ENCODE assay signal across 1 cellular context in genomic region chr20:49636447-49636846, GRCh38.
TF ChIP-seq lines count a peak whose summit lies in the region.

No MANE protein-coding gene starts in this region.

TF ChIP-seq in H1, 55 proteins besides CTCF, POLR2A, EP300 and RAD21 (continued from another document):
- TF ChIP-seq, protein P1, sequence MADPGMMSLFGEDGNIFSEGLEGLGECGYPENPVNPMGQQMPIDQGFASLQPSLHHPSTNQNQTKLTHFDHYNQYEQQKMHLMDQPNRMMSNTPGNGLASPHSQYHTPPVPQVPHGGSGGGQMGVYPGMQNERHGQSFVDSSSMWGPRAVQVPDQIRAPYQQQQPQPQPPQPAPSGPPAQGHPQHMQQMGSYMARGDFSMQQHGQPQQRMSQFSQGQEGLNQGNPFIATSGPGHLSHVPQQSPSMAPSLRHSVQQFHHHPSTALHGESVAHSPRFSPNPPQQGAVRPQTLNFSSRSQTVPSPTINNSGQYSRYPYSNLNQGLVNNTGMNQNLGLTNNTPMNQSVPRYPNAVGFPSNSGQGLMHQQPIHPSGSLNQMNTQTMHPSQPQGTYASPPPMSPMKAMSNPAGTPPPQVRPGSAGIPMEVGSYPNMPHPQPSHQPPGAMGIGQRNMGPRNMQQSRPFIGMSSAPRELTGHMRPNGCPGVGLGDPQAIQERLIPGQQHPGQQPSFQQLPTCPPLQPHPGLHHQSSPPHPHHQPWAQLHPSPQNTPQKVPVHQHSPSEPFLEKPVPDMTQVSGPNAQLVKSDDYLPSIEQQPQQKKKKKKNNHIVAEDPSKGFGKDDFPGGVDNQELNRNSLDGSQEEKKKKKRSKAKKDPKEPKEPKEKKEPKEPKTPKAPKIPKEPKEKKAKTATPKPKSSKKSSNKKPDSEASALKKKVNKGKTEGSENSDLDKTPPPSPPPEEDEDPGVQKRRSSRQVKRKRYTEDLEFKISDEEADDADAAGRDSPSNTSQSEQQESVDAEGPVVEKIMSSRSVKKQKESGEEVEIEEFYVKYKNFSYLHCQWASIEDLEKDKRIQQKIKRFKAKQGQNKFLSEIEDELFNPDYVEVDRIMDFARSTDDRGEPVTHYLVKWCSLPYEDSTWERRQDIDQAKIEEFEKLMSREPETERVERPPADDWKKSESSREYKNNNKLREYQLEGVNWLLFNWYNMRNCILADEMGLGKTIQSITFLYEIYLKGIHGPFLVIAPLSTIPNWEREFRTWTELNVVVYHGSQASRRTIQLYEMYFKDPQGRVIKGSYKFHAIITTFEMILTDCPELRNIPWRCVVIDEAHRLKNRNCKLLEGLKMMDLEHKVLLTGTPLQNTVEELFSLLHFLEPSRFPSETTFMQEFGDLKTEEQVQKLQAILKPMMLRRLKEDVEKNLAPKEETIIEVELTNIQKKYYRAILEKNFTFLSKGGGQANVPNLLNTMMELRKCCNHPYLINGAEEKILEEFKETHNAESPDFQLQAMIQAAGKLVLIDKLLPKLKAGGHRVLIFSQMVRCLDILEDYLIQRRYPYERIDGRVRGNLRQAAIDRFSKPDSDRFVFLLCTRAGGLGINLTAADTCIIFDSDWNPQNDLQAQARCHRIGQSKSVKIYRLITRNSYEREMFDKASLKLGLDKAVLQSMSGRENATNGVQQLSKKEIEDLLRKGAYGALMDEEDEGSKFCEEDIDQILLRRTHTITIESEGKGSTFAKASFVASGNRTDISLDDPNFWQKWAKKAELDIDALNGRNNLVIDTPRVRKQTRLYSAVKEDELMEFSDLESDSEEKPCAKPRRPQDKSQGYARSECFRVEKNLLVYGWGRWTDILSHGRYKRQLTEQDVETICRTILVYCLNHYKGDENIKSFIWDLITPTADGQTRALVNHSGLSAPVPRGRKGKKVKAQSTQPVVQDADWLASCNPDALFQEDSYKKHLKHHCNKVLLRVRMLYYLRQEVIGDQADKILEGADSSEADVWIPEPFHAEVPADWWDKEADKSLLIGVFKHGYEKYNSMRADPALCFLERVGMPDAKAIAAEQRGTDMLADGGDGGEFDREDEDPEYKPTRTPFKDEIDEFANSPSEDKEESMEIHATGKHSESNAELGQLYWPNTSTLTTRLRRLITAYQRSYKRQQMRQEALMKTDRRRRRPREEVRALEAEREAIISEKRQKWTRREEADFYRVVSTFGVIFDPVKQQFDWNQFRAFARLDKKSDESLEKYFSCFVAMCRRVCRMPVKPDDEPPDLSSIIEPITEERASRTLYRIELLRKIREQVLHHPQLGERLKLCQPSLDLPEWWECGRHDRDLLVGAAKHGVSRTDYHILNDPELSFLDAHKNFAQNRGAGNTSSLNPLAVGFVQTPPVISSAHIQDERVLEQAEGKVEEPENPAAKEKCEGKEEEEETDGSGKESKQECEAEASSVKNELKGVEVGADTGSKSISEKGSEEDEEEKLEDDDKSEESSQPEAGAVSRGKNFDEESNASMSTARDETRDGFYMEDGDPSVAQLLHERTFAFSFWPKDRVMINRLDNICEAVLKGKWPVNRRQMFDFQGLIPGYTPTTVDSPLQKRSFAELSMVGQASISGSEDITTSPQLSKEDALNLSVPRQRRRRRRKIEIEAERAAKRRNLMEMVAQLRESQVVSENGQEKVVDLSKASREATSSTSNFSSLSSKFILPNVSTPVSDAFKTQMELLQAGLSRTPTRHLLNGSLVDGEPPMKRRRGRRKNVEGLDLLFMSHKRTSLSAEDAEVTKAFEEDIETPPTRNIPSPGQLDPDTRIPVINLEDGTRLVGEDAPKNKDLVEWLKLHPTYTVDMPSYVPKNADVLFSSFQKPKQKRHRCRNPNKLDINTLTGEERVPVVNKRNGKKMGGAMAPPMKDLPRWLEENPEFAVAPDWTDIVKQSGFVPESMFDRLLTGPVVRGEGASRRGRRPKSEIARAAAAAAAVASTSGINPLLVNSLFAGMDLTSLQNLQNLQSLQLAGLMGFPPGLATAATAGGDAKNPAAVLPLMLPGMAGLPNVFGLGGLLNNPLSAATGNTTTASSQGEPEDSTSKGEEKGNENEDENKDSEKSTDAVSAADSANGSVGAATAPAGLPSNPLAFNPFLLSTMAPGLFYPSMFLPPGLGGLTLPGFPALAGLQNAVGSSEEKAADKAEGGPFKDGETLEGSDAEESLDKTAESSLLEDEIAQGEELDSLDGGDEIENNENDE (IDR thresholded peaks at IDR 0.05; ENCODE audit: insufficient replicate concordance, low read length): no peak
- TF ChIP-seq JUN (IDR thresholded peaks at IDR 0.05; ENCODE audit: low read depth, low read length) (no peak), SP2 (IDR thresholded peaks at IDR 0.05; ENCODE audit: low read length) (no peak)
